In genomic region chr2:200379481-200380120, GRCh38 we compare ENCODE assay signal across 9 cellular contexts.
A peak's percentile ranks its signal among the peaks of the same experiment; 100 is the strongest.
DNase-seq lines count a peak whose midpoint lies in the region; ATAC-seq, FAIRE-seq and TF ChIP-seq lines count a peak whose summit lies in the region.
"Had no signal": no experiment of that assay in that cellular context is flagged by ENCODE, and none has a peak within 500 bp of the region (broad histone marks: within the 10 kb centered on the region; RNA-seq: fewer than 3 reads in every experiment).

No MANE protein-coding gene starts in this region.

- dilution Hi-C loops in endothelial cell of umbilical vein (cut with MboI; ENCODE audit: extremely low pct_ligation_motif_present, low sequenced_read_pairs): no loop called here

- TF ChIP-seq CTCF in endothelial cell of umbilical vein (IDR thresholded peaks at IDR 0.05; ENCODE audit: extremely low read depth in 1 of 2, insufficient read depth in 1 of 2, low read depth in 1 of 2, low read length in 2 of 2): no peak
- TF ChIP-seq CTCF in osteoblast (IDR thresholded peaks at IDR 0.05; ENCODE audit: extremely low read depth, low read depth, low read length): no peak

- peak; percentile 22 for DNase-seq in H7
- DNase-seq in NCI-H345 treated with DMSO at 0.1 percent for 48 hours (lab: John Stamatoyannopoulos, UW; ENCODE audit: unreplicated experiment): peak; percentile 61
- DNase-seq in endothelial cell of umbilical vein (ENCODE audit: low read depth, low spot score): no peak
- DNase-seq in osteoblast (ENCODE audit: insufficient read length, low spot score, missing footprints): no peak
- DNase-seq in T-helper 2 cell treated with Interferon-gamma antibody and Interleukin-4, amounts not matched to agents 5 μg/mL and 100 μg/mL, for 36 hours (ENCODE audit: low spot score): no peak
- no peak for DNase-seq in effector memory CD8-positive, alpha-beta T cell
- no peak for DNase-seq in EL
- DNase-seq: cerebellar nuclear complex had no signal

- H3K9ac ChIP-seq in endothelial cell of umbilical vein (replicated peaks; ENCODE audit: extremely low read depth, insufficient read depth, low read length): no peak overlapping the region

- CTCF ChIA-PET in endothelial cell of umbilical vein (lab: Charles Lee): interaction anchor here (1.0 to 1.9 kb wide), 4 partner anchors 26 to 73 kb away, joined by 3 to 9 read pairs (median 6); partner anchors contain the start of gene SPATS2L

- no peaks in the 10 kb centered on the region for H3K9me3 ChIP-seq in endothelial cell of umbilical vein (replicated peaks; ENCODE audit: control insufficient read depth, insufficient read depth, low read length)
- no peaks in the 10 kb centered on the region for H3K9me3 ChIP-seq in osteoblast (ENCODE audit: low read depth, low read length)

- H3K27ac ChIP-seq in endothelial cell of umbilical vein (ENCODE audit: insufficient read depth, low read depth, low read length) (peak overlapping the region; percentile 69), osteoblast (ENCODE audit: low read depth, low read length) (peak overlapping the region; percentile 90)

- H3K79me2 ChIP-seq in endothelial cell of umbilical vein (ENCODE audit: control insufficient read depth, insufficient read depth, low read length) (peaks cover 28% of the 10 kb centered on the region), osteoblast (ENCODE audit: insufficient read depth, low read length) (peaks cover 61% of the 10 kb centered on the region)

- H3K27ac Mint-ChIP-seq in T-helper 2 cell treated with Interferon-gamma antibody and Interleukin-4, amounts not matched to agents 5 μg/mL and 100 μg/mL, for 36 hours: no peak overlapping the region
- peak overlapping the region in 1 of 2 donors; percentile 29 for H3K27ac Mint-ChIP-seq in effector memory CD8-positive, alpha-beta T cell

- no peaks in the 10 kb centered on the region for H3K36me3 ChIP-seq in H7 (replicated peaks; ENCODE audit: control insufficient read depth, insufficient read depth, low read length)
- no peaks in the 10 kb centered on the region for H3K36me3 ChIP-seq in endothelial cell of umbilical vein (ENCODE audit: control insufficient read depth in 2 of 2, extremely low read depth in 1 of 2, insufficient read depth in 2 of 2, low read length in 2 of 2)
- no peaks in the 10 kb centered on the region for H3K36me3 ChIP-seq in osteoblast (ENCODE audit: insufficient read depth, low read length)

- no peaks in the 10 kb centered on the region for H3K36me3 Mint-ChIP-seq in T-helper 2 cell treated with Interferon-gamma antibody and Interleukin-4, amounts not matched to agents 5 μg/mL and 100 μg/mL, for 36 hours (ENCODE audit: low read depth)
- H3K36me3 Mint-ChIP-seq in effector memory CD8-positive, alpha-beta T cell (ENCODE audit: insufficient read depth): no peaks in the 10 kb centered on the region

- POLR2A ChIA-PET in endothelial cell of umbilical vein (lab: Charles Lee): interaction anchor here (1.1 to 1.4 kb wide), 2 partner anchors 26 to 29 kb away, joined by 3 to 5 read pairs; no protein-coding TSS in a partner anchor

- intact Hi-C loops in endothelial cell of umbilical vein (cut with micrococcal nuclease): loop anchor here (2.0 to 5.0 kb wide), 2 partner anchors 37 to 71 kb away; no protein-coding TSS in a partner anchor

- H4K20me1 ChIP-seq in endothelial cell of umbilical vein (replicated peaks; ENCODE audit: control insufficient read depth, extremely low read depth, insufficient read depth, low read length): no peaks in the 10 kb centered on the region
- H4K20me1 ChIP-seq in osteoblast (ENCODE audit: insufficient read depth, low read length): no peaks in the 10 kb centered on the region

- ATAC-seq in GM21390 (IDR thresholded peaks at IDR 0.05; ENCODE audit: unreplicated experiment): no peak
- ATAC-seq in effector memory CD8-positive, alpha-beta T cell (replicated peaks): no peak

- no peaks in the 10 kb centered on the region for H3K9me3 Mint-ChIP-seq in T-helper 2 cell treated with Interferon-gamma antibody and Interleukin-4, amounts not matched to agents 5 μg/mL and 100 μg/mL, for 36 hours
- H3K9me3 Mint-ChIP-seq in effector memory CD8-positive, alpha-beta T cell: no peaks in the 10 kb centered on the region

- peaks cover 66% of the 10 kb centered on the region for H3K4me1 Mint-ChIP-seq in T-helper 2 cell treated with Interferon-gamma antibody and Interleukin-4, amounts not matched to agents 5 μg/mL and 100 μg/mL, for 36 hours (ENCODE audit: low read depth)
- H3K4me1 Mint-ChIP-seq in effector memory CD8-positive, alpha-beta T cell (ENCODE audit: low read depth in 2 of 2): peaks cover 17% of the 10 kb centered on the region in 2 donors

- H2AFZ ChIP-seq in endothelial cell of umbilical vein (ENCODE audit: low read depth, low read length) (no peak overlapping the region), osteoblast (ENCODE audit: low read length) (no peak overlapping the region)

- TF ChIP-seq POLR2A in endothelial cell of umbilical vein (IDR thresholded peaks at IDR 0.05; ENCODE audit: low read depth, low read length): no peak

- H3K4me3 Mint-ChIP-seq in T-helper 2 cell treated with Interferon-gamma antibody and Interleukin-4, amounts not matched to agents 5 μg/mL and 100 μg/mL, for 36 hours: no peak overlapping the region
- H3K4me3 Mint-ChIP-seq in effector memory CD8-positive, alpha-beta T cell: no peak overlapping the region

- H3K9me1 ChIP-seq in endothelial cell of umbilical vein (replicated peaks; ENCODE audit: control insufficient read depth, extremely low read depth, insufficient read depth, low read length): no peaks in the 10 kb centered on the region

- no peaks in the 10 kb centered on the region for H3K27me3 Mint-ChIP-seq in T-helper 2 cell treated with Interferon-gamma antibody and Interleukin-4, amounts not matched to agents 5 μg/mL and 100 μg/mL, for 36 hours (ENCODE audit: low read depth)
- no peaks in the 10 kb centered on the region for H3K27me3 Mint-ChIP-seq in effector memory CD8-positive, alpha-beta T cell

- H3K4me2 ChIP-seq in endothelial cell of umbilical vein (ENCODE audit: insufficient read depth, low read length): peak overlapping the region; percentile 45
- H3K4me2 ChIP-seq in osteoblast (ENCODE audit: insufficient read depth, low read length): peak overlapping the region; percentile 79

- no TSS peak for BruUV-seq in endothelial cell of umbilical vein (replicated peaks; lab: Mats Ljungman, UMichigan)

- FAIRE-seq in endothelial cell of umbilical vein (lab: Jason Lieb, UNC): no peak

- H3K4me1 ChIP-seq in endothelial cell of umbilical vein (ENCODE audit: control insufficient read depth, extremely low read depth, insufficient read depth, low read length) (peaks cover 67% of the 10 kb centered on the region), osteoblast (ENCODE audit: insufficient read depth, low read length) (peaks cover 59% of the 10 kb centered on the region)

- no peak overlapping the region for H3K4me3 ChIP-seq in H7 (ENCODE audit: insufficient read depth, low read depth, low read length)
- H3K4me3 ChIP-seq in endothelial cell of umbilical vein (replicated peaks in 1 of 3; ENCODE audit: insufficient read depth in 1 of 3, low read depth in 1 of 3, low read length in 3 of 3): no peak overlapping the region
- peak overlapping the region; percentile 37 for H3K4me3 ChIP-seq in osteoblast (ENCODE audit: insufficient read depth, low read length)

- H3K27me3 ChIP-seq in H7 (ENCODE audit: control insufficient read depth, insufficient read depth, low read length) (no peaks in the 10 kb centered on the region), endothelial cell of umbilical vein (ENCODE audit: control insufficient read depth in 2 of 2, insufficient read depth in 2 of 2, low read length in 2 of 2) (no peaks in the 10 kb centered on the region), osteoblast (ENCODE audit: insufficient read depth, low read length) (no peaks in the 10 kb centered on the region)

TF ChIP-seq in endothelial cell of umbilical vein, 7 proteins besides CTCF, POLR2A, EP300 and RAD21:
- TF ChIP-seq GATA2 (IDR thresholded peaks at IDR 0.05; ENCODE audit: insufficient read depth, insufficient read length, low read depth, low read length) (no peak), POLR2AphosphoS5 (IDR thresholded peaks at IDR 0.05; ENCODE audit: insufficient read depth, low read depth, low read length) (no peak), EZH2 (IDR thresholded peaks at IDR 0.05; ENCODE audit: borderline replicate concordance, low read depth, low read length, severe bottlenecking) (no peak), JUN (IDR thresholded peaks at IDR 0.05; ENCODE audit: borderline replicate concordance, insufficient read depth, insufficient read length, low read depth) (no peak), MYC (IDR thresholded peaks at IDR 0.05; ENCODE audit: low read depth, low read length) (no peak), FOS (IDR thresholded peaks at IDR 0.05; ENCODE audit: borderline replicate concordance, insufficient read depth, low read length) (no peak), MAX (IDR thresholded peaks at IDR 0.05; ENCODE audit: insufficient read depth, insufficient read length) (no peak)

Comparison
In these comparisons a context has a peak if more than half of its experiments do, and no peak if none do; other contexts are left out.
1. DNase-seq: peak in H7 (single experiment) and NCI-H345 treated with DMSO at 0.1 percent for 48 hours (single experiment); none in endothelial cell of umbilical vein (single experiment), osteoblast (single experiment), T-helper 2 cell treated with Interferon-gamma antibody and Interleukin-4, amounts not matched to agents 5 μg/mL and 100 μg/mL, for 36 hours (single experiment), effector memory CD8-positive, alpha-beta T cell (0 of 3) and EL (single experiment).